ENCODE assay signal across 19 cellular contexts in genomic region chr15:81957698-81958097, GRCh38.
DNase-seq lines count a peak whose midpoint lies in the region; ATAC-seq and TF ChIP-seq lines count a peak whose summit lies in the region.
"Had no signal": no experiment of that assay in that cellular context is flagged by ENCODE, and none has a peak within 500 bp of the region (broad histone marks: within the 10 kb centered on the region; RNA-seq: fewer than 3 reads in every experiment).

No MANE protein-coding gene starts in this region.

- POLR2A ChIA-PET in activated CD4-positive, alpha-beta memory T cell treated with anti-CD3 and anti-CD28 coated beads for 36 hours (lab: Charles Lee): no interaction called here

- no peak overlapping the region for H2BK15ac ChIP-seq in mesendoderm (replicated peaks; ENCODE audit: low read depth)

- H3K4me2 ChIP-seq in GM23338: no peak overlapping the region
- no peak overlapping the region for H3K4me2 ChIP-seq in mesendoderm (ENCODE audit: low read length)
- H3K4me2 ChIP-seq: BLaER1 treated with 17β-estradiol and CSF1 and Interleukin-3, amounts not matched to agents 10 nM and 100 nM had no signal

- no peak overlapping the region for H3K27ac Mint-ChIP-seq in GM23338
- H3K27ac Mint-ChIP-seq in activated CD4-positive, alpha-beta memory T cell treated with anti-CD3 and anti-CD28 coated beads for 36 hours: no peak overlapping the region
- H3K27ac Mint-ChIP-seq: B cell; CD14-positive monocyte; CD4-positive, alpha-beta T cell; CD8-positive, alpha-beta memory T cell had no signal

- no peak overlapping the region for H4K8ac ChIP-seq in mesendoderm (ENCODE audit: low read depth, low read length)

- H3K4me1 ChIP-seq in GM23338 (ENCODE audit: insufficient read depth) (no peaks in the 10 kb centered on the region), mesendoderm (ENCODE audit: control insufficient read depth, low read depth, low read length) (no peaks in the 10 kb centered on the region)
- H3K4me1 ChIP-seq: BLaER1 treated with 17β-estradiol and CSF1 and Interleukin-3, amounts not matched to agents 10 nM and 100 nM had no signal

- intact Hi-C loops in activated CD4-positive, alpha-beta memory T cell treated with anti-CD3 and anti-CD28 coated beads for 36 hours (cut with micrococcal nuclease): no loop called here

- H2AK5ac ChIP-seq in mesendoderm (ENCODE audit: low read length): no peak overlapping the region

- no peaks in the 10 kb centered on the region for H3K9me2 ChIP-seq in GM23338 (ENCODE audit: insufficient read depth)

- H3K4me3 Mint-ChIP-seq in GM23338: no peak overlapping the region
- H3K4me3 Mint-ChIP-seq in activated CD4-positive, alpha-beta memory T cell treated with anti-CD3 and anti-CD28 coated beads for 36 hours: no peak overlapping the region
- H3K4me3 Mint-ChIP-seq: B cell; CD14-positive monocyte; CD4-positive, alpha-beta T cell; CD8-positive, alpha-beta memory T cell had no signal

- peaks cover 5% of the 10 kb centered on the region; the same call in 2 of the 3 replicates for H3K4me1 Mint-ChIP-seq in GM23338
- no peaks in the 10 kb centered on the region for H3K4me1 Mint-ChIP-seq in activated CD4-positive, alpha-beta memory T cell treated with anti-CD3 and anti-CD28 coated beads for 36 hours (ENCODE audit: low read depth)
- H3K4me1 Mint-ChIP-seq: B cell; CD14-positive monocyte; CD8-positive, alpha-beta memory T cell had no signal

- TF ChIP-seq CTCF in GM23338 (conservative IDR thresholded peaks at IDR 0.05; ENCODE audit: low read depth in 2 of 2): no peak

- H3K56ac ChIP-seq in mesendoderm (ENCODE audit: low read length): no peak overlapping the region

- H3K27me3 Mint-ChIP-seq in GM23338 (ENCODE audit: insufficient read depth, low read depth, poor library complexity): peaks cover 1% of the 10 kb centered on the region
- H3K27me3 Mint-ChIP-seq in activated CD4-positive, alpha-beta memory T cell treated with anti-CD3 and anti-CD28 coated beads for 36 hours: peaks cover under 1% of the 10 kb centered on the region

- H3K4ac ChIP-seq in mesendoderm (ENCODE audit: low read depth, low read length): no peak overlapping the region

- H3K27me3 ChIP-seq in GM23338 (ENCODE audit: insufficient read depth) (no peaks in the 10 kb centered on the region), mesendoderm (ENCODE audit: insufficient read depth, low read length, poor library complexity) (no peaks in the 10 kb centered on the region)
- H3K27me3 ChIP-seq: BLaER1 treated with 17β-estradiol and CSF1 and Interleukin-3, amounts not matched to agents 10 nM and 100 nM had no signal

- CTCF ChIA-PET in activated CD4-positive, alpha-beta memory T cell treated with anti-CD3 and anti-CD28 coated beads for 36 hours (lab: Charles Lee): no interaction called here

- WGBS in mesendoderm (ENCODE audit: extremely low coverage, insufficient coverage, low lambda C conversion rate): no CpG with 5 or more reads among the region's 4 CpGs

- no peak for ATAC-seq in GM23338

- H2BK5ac ChIP-seq in mesendoderm (ENCODE audit: low read length): no peak overlapping the region

- no peak overlapping the region for H2BK120ac ChIP-seq in mesendoderm (ENCODE audit: low read depth, low read length)

- H3K79me1 ChIP-seq in mesendoderm (ENCODE audit: low read length): no peaks in the 10 kb centered on the region

- H3K36me3 ChIP-seq in GM23338 (ENCODE audit: insufficient read depth) (no peaks in the 10 kb centered on the region), mesendoderm (ENCODE audit: control insufficient read depth, insufficient read depth, low read length) (no peaks in the 10 kb centered on the region)
- H3K36me3 ChIP-seq: BLaER1 treated with 17β-estradiol and CSF1 and Interleukin-3, amounts not matched to agents 10 nM and 100 nM had no signal

- DNase-seq in NCI-H146 (lab: John Stamatoyannopoulos, UW) (peak; percentile 1), NCI-H146 treated with DMSO at 0.1 percent for 48 hours (lab: John Stamatoyannopoulos, UW; ENCODE audit: unreplicated experiment) (no peak), GM23338 (ENCODE audit: low spot score) (peak; percentile 7), mesendoderm (peak; percentile 33), activated gamma-delta T cell (lab: John Stamatoyannopoulos, UW) (no peak)
- DNase-seq in activated CD8-positive, alpha-beta memory T cell treated with anti-CD3 and anti-CD28 coated beads for 24 hours: no peak
- DNase-seq in activated CD4-positive, alpha-beta memory T cell treated with anti-CD3 and anti-CD28 coated beads for 36 hours: no peak
- DNase-seq: CD4-positive, alpha-beta T cell; CD8-positive, alpha-beta memory T cell; DMS 273 treated with DMSO at 0.1 percent for 48 hours; DMS79; EL; GF-D8; H7; HCEC 1CT had no signal

- H2AFZ ChIP-seq in GM23338: no peak overlapping the region

- H3K27ac ChIP-seq in GM23338 (ENCODE audit: low read depth) (no peak overlapping the region), mesendoderm (ENCODE audit: low read depth, low read length) (no peak overlapping the region)
- H3K27ac ChIP-seq: 22Rv1; BLaER1 treated with 17β-estradiol and CSF1 and Interleukin-3, amounts not matched to agents 10 nM and 100 nM had no signal

- no peak overlapping the region for H3K18ac ChIP-seq in mesendoderm (ENCODE audit: low read length)

- H3K9me3 Mint-ChIP-seq in GM23338: no peaks in the 10 kb centered on the region
- H3K9me3 Mint-ChIP-seq in activated CD4-positive, alpha-beta memory T cell treated with anti-CD3 and anti-CD28 coated beads for 36 hours: no peaks in the 10 kb centered on the region
- H3K9me3 Mint-ChIP-seq: CD14-positive monocyte; CD4-positive, alpha-beta T cell had no signal

- H3K4me3 ChIP-seq in GM23338 (no peak overlapping the region), mesendoderm (ENCODE audit: low read length) (no peak overlapping the region)
- H3K4me3 ChIP-seq: BLaER1 treated with 17β-estradiol and CSF1 and Interleukin-3, amounts not matched to agents 10 nM and 100 nM had no signal

- H4K5ac ChIP-seq in mesendoderm (ENCODE audit: low read length): no peak overlapping the region

- H3K36me3 Mint-ChIP-seq in GM23338 (ENCODE audit: low read depth): no peaks in the 10 kb centered on the region
- no peaks in the 10 kb centered on the region for H3K36me3 Mint-ChIP-seq in activated CD4-positive, alpha-beta memory T cell treated with anti-CD3 and anti-CD28 coated beads for 36 hours
- H3K36me3 Mint-ChIP-seq: CD14-positive monocyte; CD8-positive, alpha-beta memory T cell had no signal

- no peaks in the 10 kb centered on the region; the same call in 1 of the 2 replicates for H4K20me1 ChIP-seq in GM23338 (replicated peaks; ENCODE audit: insufficient read depth)
- H4K20me1 ChIP-seq: BLaER1 treated with 17β-estradiol and CSF1 and Interleukin-3, amounts not matched to agents 10 nM and 100 nM had no signal

- H3K23ac ChIP-seq in mesendoderm (ENCODE audit: low read length): no peak overlapping the region

- H3K9ac ChIP-seq in mesendoderm (ENCODE audit: low read length): no peak overlapping the region
- H3K9ac ChIP-seq: BLaER1 treated with 17β-estradiol and CSF1 and Interleukin-3, amounts not matched to agents 10 nM and 100 nM had no signal

- no peaks in the 10 kb centered on the region for H3F3A ChIP-seq in GM23338 (replicated peaks; ENCODE audit: low read depth)

- H3K79me2 ChIP-seq in GM23338 (replicated peaks; ENCODE audit: insufficient read depth): no peaks in the 10 kb centered on the region
- no peaks in the 10 kb centered on the region for H3K79me2 ChIP-seq in mesendoderm (ENCODE audit: control insufficient read depth, insufficient read depth, low read length)

TF ChIP-seq in GM23338, 12 proteins besides CTCF, POLR2A, EP300 and RAD21:
- TF ChIP-seq POLR2AphosphoS5 (IDR thresholded peaks at IDR 0.05; ENCODE audit: low read depth): no peak
- no peak for TF ChIP-seq REST (IDR thresholded peaks at IDR 0.05; ENCODE audit: unreplicated experiment)
- no peak for TF ChIP-seq NANOG (IDR thresholded peaks at IDR 0.05; ENCODE audit: borderline replicate concordance)
TF ChIP-seq in GM23338: peak in this region for 0.

Comparison
In these comparisons a context has a peak if more than half of its experiments do, and no peak if none do; other contexts are left out.
1. DNase-seq: peak in NCI-H146 (single experiment), GM23338 (single experiment) and mesendoderm (single experiment); none in NCI-H146 treated with DMSO at 0.1 percent for 48 hours (single experiment), activated gamma-delta T cell (single experiment), activated CD8-positive, alpha-beta memory T cell treated with anti-CD3 and anti-CD28 coated beads for 24 hours (single experiment) and activated CD4-positive, alpha-beta memory T cell treated with anti-CD3 and anti-CD28 coated beads for 36 hours (single experiment).